1 cellular context compared by ENCODE assay signal in the genomic region with DNA sequence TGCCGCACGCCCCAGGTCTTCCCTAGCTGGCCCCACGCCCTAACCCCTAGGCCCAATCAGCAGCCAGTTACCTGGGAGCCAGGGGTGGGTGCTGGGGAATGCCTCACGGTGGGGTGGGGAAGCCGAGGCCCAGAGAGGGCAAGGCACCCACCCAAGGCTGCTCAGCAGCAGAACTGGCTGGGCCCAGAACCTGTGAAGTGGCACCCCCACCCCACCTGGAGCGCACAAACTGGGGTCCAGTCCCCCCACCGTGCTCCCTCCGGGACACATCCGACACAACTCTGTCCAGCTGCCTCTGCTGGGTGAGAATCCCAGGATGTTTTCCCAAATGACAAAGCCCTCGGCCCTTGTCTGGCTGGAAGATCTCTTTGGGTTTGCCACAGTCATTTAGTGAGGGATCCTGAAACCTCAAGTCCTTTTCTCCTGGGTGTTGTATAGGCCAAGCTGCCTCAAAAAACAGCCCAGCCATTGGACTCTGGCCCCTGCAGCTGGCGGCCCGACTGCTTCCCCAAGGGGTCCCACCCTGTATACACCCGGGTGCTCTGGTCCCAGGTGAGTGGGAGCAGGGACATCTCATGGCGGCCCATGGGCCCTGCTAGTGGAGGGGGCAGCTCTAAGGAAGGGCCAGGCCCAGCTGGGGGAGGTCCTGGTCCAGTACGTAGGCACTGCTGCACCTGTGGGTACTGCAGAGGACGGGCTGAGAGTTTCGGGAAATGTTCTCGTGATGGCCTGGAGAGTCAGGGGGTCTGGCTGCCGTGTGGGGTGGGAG.
TF ChIP-seq lines count a peak whose summit lies in the region.

No MANE protein-coding gene starts in this region.

TF ChIP-seq in HepG2, 621 proteins besides CTCF, POLR2A, EP300 and RAD21:
- TF ChIP-seq GTF2F1 (IDR thresholded peaks at IDR 0.05; ENCODE audit: low read length) (no peak), ZNF598 (CRISPR knock-in tag; IDR thresholded peaks at IDR 0.05; ENCODE audit: borderline replicate concordance) (0 out of 2 replicates have a peak, but pooled peaks have one; percentile 8), ZNF768 (CRISPR knock-in tag; IDR thresholded peaks at IDR 0.05) (peak; percentile 81; the same call in 1 of the 2 replicates), ZNF530 (CRISPR knock-in tag; IDR thresholded peaks at IDR 0.05; ENCODE audit: low read depth) (no peak), ZFP62 (CRISPR knock-in tag; IDR thresholded peaks at IDR 0.05) (no peak), ONECUT2 (CRISPR knock-in tag; IDR thresholded peaks at IDR 0.05) (no peak), PAX8 (CRISPR knock-in tag; IDR thresholded peaks at IDR 0.05; ENCODE audit: borderline replicate concordance) (no peak)
- TF ChIP-seq, protein P1, sequence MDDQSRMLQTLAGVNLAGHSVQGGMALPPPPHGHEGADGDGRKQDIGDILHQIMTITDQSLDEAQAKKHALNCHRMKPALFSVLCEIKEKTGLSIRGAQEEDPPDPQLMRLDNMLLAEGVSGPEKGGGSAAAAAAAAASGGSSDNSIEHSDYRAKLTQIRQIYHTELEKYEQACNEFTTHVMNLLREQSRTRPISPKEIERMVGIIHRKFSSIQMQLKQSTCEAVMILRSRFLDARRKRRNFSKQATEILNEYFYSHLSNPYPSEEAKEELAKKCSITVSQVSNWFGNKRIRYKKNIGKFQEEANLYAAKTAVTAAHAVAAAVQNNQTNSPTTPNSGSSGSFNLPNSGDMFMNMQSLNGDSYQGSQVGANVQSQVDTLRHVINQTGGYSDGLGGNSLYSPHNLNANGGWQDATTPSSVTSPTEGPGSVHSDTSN (CRISPR knock-in tag; IDR thresholded peaks at IDR 0.05; ENCODE audit: borderline replicate concordance): no peak
- TF ChIP-seq, protein P2, sequence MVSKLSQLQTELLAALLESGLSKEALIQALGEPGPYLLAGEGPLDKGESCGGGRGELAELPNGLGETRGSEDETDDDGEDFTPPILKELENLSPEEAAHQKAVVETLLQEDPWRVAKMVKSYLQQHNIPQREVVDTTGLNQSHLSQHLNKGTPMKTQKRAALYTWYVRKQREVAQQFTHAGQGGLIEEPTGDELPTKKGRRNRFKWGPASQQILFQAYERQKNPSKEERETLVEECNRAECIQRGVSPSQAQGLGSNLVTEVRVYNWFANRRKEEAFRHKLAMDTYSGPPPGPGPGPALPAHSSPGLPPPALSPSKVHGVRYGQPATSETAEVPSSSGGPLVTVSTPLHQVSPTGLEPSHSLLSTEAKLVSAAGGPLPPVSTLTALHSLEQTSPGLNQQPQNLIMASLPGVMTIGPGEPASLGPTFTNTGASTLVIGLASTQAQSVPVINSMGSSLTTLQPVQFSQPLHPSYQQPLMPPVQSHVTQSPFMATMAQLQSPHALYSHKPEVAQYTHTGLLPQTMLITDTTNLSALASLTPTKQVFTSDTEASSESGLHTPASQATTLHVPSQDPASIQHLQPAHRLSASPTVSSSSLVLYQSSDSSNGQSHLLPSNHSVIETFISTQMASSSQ (IDR thresholded peaks at IDR 0.05; ENCODE audit: low read depth): no peak
- TF ChIP-seq, protein P2 (CRISPR knock-in tag; IDR thresholded peaks at IDR 0.05; ENCODE audit: borderline replicate concordance): no peak
